In genomic region chr6:147301070-147301469, GRCh38 we compare ENCODE assay signal across 23 cellular contexts.
"Had no signal": no experiment of that assay in that cellular context is flagged by ENCODE, and none has a peak within 500 bp of the region (broad histone marks: within the 10 kb centered on the region; RNA-seq: fewer than 3 reads in every experiment).

No MANE protein-coding gene starts in this region.

- H3K4me1 Mint-ChIP-seq: nephron, neural progenitor cell had no signal

- DNase-seq: natural killer cell; occipital lobe; ovary; posterior cingulate gyrus; psoas muscle; right cardiac atrium; spleen; stimulated activated CD4-positive, alpha-beta T cell treated with anti-CD3 and anti-CD28 coated beads, Interleukin-12 subunit alpha, Interleukin-12 subunit beta, amount 100 ng/mL, for 4 hours; stimulated activated CD4-positive, alpha-beta T cell treated with anti-CD3 and anti-CD28 coated beads, Interleukin-1b, Interleukin-23, amount 100 ng/mL, for 48 hours; stimulated activated CD4-positive, alpha-beta T cell treated with anti-CD3 and anti-CD28 coated beads, Interleukin-4, amount 100 ng/mL, for 1 hour; stimulated activated CD4-positive, alpha-beta T cell treated with anti-CD3 and anti-CD28 coated beads, Interleukin-4, amount 100 ng/mL, for 4 hours; stimulated activated CD8-positive, alpha-beta memory T cell treated with anti-CD3 and anti-CD28 coated beads, Interleukin-4, amount 100 ng/mL, for 48 hours; stimulated activated naive CD4-positive, alpha-beta T cell treated with Interleukin-2 at 50 U/mL for 16 hours; stomach; thyroid gland; trophoblast cell; upper lobe of left lung had no signal

- ATAC-seq: natural killer cell; psoas muscle; right cardiac atrium; sciatic nerve; stimulated activated memory B cell treated with anti-CD40 and anti-IgM and Interleukin-4, amounts not matched to agents 10 μg/mL and 1 μg/mL and 100 μg/mL, for 72 hours had no signal

- H3K4me3 Mint-ChIP-seq: natural killer cell; nephron; neural progenitor cell; stimulated activated memory B cell treated with anti-CD40 and anti-IgM and Interleukin-4, amounts not matched to agents 10 μg/mL and 1 μg/mL and 100 μg/mL, for 72 hours; stimulated activated naive CD8-positive, alpha-beta T cell treated with anti-CD3 and anti-CD28 coated beads, Interleukin-15, Interleukin-2, amounts not matched to agents 100 ng/mL and 50 ng/mL, for 24 hours had no signal

- H3K27ac Mint-ChIP-seq: natural killer cell; nephron; neural progenitor cell; progenitor cell of endocrine pancreas; stimulated activated memory B cell treated with anti-CD40 and anti-IgM and Interleukin-4, amounts not matched to agents 10 μg/mL and 1 μg/mL and 100 μg/mL, for 72 hours; stimulated activated naive CD8-positive, alpha-beta T cell treated with anti-CD3 and anti-CD28 coated beads, Interleukin-15, Interleukin-2, amounts not matched to agents 100 ng/mL and 50 ng/mL, for 24 hours had no signal

- H3K27me3 Mint-ChIP-seq: progenitor cell of endocrine pancreas; stimulated activated memory B cell treated with anti-CD40 and anti-IgM and Interleukin-4, amounts not matched to agents 10 μg/mL and 1 μg/mL and 100 μg/mL, for 72 hours; stimulated activated naive CD8-positive, alpha-beta T cell treated with anti-CD3 and anti-CD28 coated beads, Interleukin-15, Interleukin-2, amounts not matched to agents 100 ng/mL and 50 ng/mL, for 24 hours had no signal
